8 cellular contexts compared by ENCODE assay signal in the genomic region with DNA sequence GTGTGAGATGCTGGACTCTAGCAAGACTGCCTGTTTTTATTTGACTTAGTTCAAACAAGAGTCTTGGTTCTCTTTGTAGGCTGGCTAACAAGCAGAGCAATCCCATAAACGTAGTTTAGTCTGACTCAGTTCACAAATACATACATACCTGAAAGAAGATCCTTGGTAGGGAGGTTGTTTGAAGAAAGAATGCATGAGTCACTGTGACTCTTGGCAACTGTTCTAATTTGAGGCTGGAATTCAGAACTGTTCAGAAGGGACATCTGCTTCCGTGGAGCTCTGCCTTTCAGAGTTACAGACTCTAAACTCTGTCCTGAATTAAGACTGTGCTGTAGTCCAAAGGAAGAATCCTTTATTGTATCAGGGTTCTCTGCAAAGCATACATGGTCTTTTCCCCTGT. TPM values are rescaled to one million over a fixed set of nuclear protein-coding genes. Genes with fewer than 3 reads are reported as not detected.
DNase-seq lines count a peak whose midpoint lies in the region; ATAC-seq and FAIRE-seq lines count a peak whose summit lies in the region.

No MANE protein-coding gene starts in this region.

- ATAC-seq in HG03108 (IDR thresholded peaks at IDR 0.05; ENCODE audit: unreplicated experiment): no peak
- no peak for ATAC-seq in GM18519 (IDR thresholded peaks at IDR 0.05; ENCODE audit: low FRiP score, unreplicated experiment)

- H3K36me3 Mint-ChIP-seq in activated CD4-positive, alpha-beta T cell treated with anti-CD3 and anti-CD28 coated beads, Interleukin-2, amount 10 ng/mL, durations not matched to agents 7 days and 5 days (ENCODE audit: low read depth): peaks cover 20% of the 10 kb centered on the region

- CTCF ChIA-PET in activated CD4-positive, alpha-beta T cell treated with anti-CD3 and anti-CD28 coated beads, Interleukin-2, amount 10 ng/mL, durations not matched to agents 7 days and 5 days (lab: Charles Lee): no interaction called here

- FAIRE-seq in RCC 7860 (lab: Jason Lieb, UNC): peak; percentile 95

- H3K27ac Mint-ChIP-seq in activated CD4-positive, alpha-beta T cell treated with anti-CD3 and anti-CD28 coated beads, Interleukin-2, amount 10 ng/mL, durations not matched to agents 7 days and 5 days: no peak overlapping the region

- POLR2A ChIA-PET in activated CD4-positive, alpha-beta T cell treated with anti-CD3 and anti-CD28 coated beads, Interleukin-2, amount 10 ng/mL, durations not matched to agents 7 days and 5 days (lab: Charles Lee): no interaction called here

- H3K9me3 Mint-ChIP-seq in activated CD4-positive, alpha-beta T cell treated with anti-CD3 and anti-CD28 coated beads, Interleukin-2, amount 10 ng/mL, durations not matched to agents 7 days and 5 days: no peaks in the 10 kb centered on the region

- DNase-seq in DMS 273 treated with DMSO at 0.1 percent for 48 hours (lab: John Stamatoyannopoulos, UW) (peak; percentile 73), RCC 7860 (ENCODE audit: low spot score) (peak; percentile 95), fibroblast of gingiva (ENCODE audit: low read depth) (peak; percentile 94), non-pigmented ciliary epithelial cell (ENCODE audit: low read depth) (peak; percentile 99), GOT3 (lab: John Stamatoyannopoulos, UW) (no peak)
- DNase-seq in activated CD4-positive, alpha-beta T cell treated with anti-CD3 and anti-CD28 coated beads, Interleukin-2, amount 10 ng/mL, durations not matched to agents 7 days and 5 days: no peak

- H3K27me3 Mint-ChIP-seq in activated CD4-positive, alpha-beta T cell treated with anti-CD3 and anti-CD28 coated beads, Interleukin-2, amount 10 ng/mL, durations not matched to agents 7 days and 5 days: no peaks in the 10 kb centered on the region

- H3K4me1 Mint-ChIP-seq in activated CD4-positive, alpha-beta T cell treated with anti-CD3 and anti-CD28 coated beads, Interleukin-2, amount 10 ng/mL, durations not matched to agents 7 days and 5 days: no peaks in the 10 kb centered on the region

- no peak overlapping the region for H3K4me3 Mint-ChIP-seq in activated CD4-positive, alpha-beta T cell treated with anti-CD3 and anti-CD28 coated beads, Interleukin-2, amount 10 ng/mL, durations not matched to agents 7 days and 5 days

RNA-seq across cellular contexts. Expression of a gene that starts 32.2 kb away (rescaled TPM):
- total RNA-seq in activated CD4-positive, alpha-beta T cell treated with anti-CD3 and anti-CD28 coated beads, Interleukin-2, amount 10 ng/mL, durations not matched to agents 7 days and 5 days: 10 to 100 TPM; 34.0 to 39.1 TPM

RNA-seq across cellular contexts. Expression of a gene that starts 32.5 kb away (rescaled TPM):
- 10 to 100 TPM; 21.3 to 25.9 TPM for total RNA-seq in activated CD4-positive, alpha-beta T cell treated with anti-CD3 and anti-CD28 coated beads, Interleukin-2, amount 10 ng/mL, durations not matched to agents 7 days and 5 days

Comparison
In these comparisons a context has a peak if more than half of its experiments do, and no peak if none do; other contexts are left out.
1. DNase-seq: peak in DMS 273 treated with DMSO at 0.1 percent for 48 hours (single experiment), RCC 7860 (single experiment), fibroblast of gingiva (single experiment) and non-pigmented ciliary epithelial cell (single experiment); none in GOT3 (single experiment) and activated CD4-positive, alpha-beta T cell treated with anti-CD3 and anti-CD28 coated beads, Interleukin-2, amount 10 ng/mL, durations not matched to agents 7 days and 5 days (single experiment).